In genomic region chr15:57152133-57152532, GRCh38 we compare ENCODE assay signal across 13 cellular contexts.
"Had no signal": no experiment of that assay in that cellular context is flagged by ENCODE, and none has a peak within 500 bp of the region (broad histone marks: within the 10 kb centered on the region; RNA-seq: fewer than 3 reads in every experiment).

No MANE protein-coding gene starts in this region.

- H3K27ac Mint-ChIP-seq: activated naive CD8-positive, alpha-beta T cell treated with anti-CD3 and anti-CD28 coated beads, Interleukin-2, amount 10 ng/mL, durations not matched to agents 7 days and 5 days; type B pancreatic cell had no signal

- H3K27ac ChIP-seq: brain microvascular endothelial cell, coronary artery, stomach had no signal

- H3K4me3 Mint-ChIP-seq: activated naive CD8-positive, alpha-beta T cell treated with anti-CD3 and anti-CD28 coated beads, Interleukin-2, amount 10 ng/mL, durations not matched to agents 7 days and 5 days; nephron; type B pancreatic cell had no signal

- DNase-seq: activated CD4-positive, alpha-beta T cell treated with anti-CD3 and anti-CD28 coated beads, Interleukin-2, amount 50 U/mL, for 4 hours; activated effector memory CD4-positive, alpha-beta T cell treated with anti-CD3 and anti-CD28 coated beads, Interleukin-2, amount 50 U/mL, for 16 hours; activated naive CD8-positive, alpha-beta T cell treated with anti-CD3 and anti-CD28 coated beads, Interleukin-2, amount 10 ng/mL, durations not matched to agents 7 days and 5 days; anterior cingulate cortex; brain microvascular endothelial cell; central memory CD4-positive, alpha-beta T cell; hypothalamus; posterior cingulate gyrus; stomach had no signal

- H3K27me3 ChIP-seq: brain microvascular endothelial cell, stomach had no signal

- H3K4me3 ChIP-seq: coronary artery, lung, stomach had no signal

- H3K27me3 Mint-ChIP-seq: activated naive CD8-positive, alpha-beta T cell treated with anti-CD3 and anti-CD28 coated beads, Interleukin-2, amount 10 ng/mL, durations not matched to agents 7 days and 5 days; type B pancreatic cell had no signal

- H3K36me3 ChIP-seq: brain microvascular endothelial cell had no signal
